8 cellular contexts compared by ENCODE assay signal in genomic region chr9:128160603-128160987, GRCh38. TPM values are rescaled to one million over a fixed set of nuclear protein-coding genes. Genes with fewer than 3 reads are reported as not detected.
A peak's percentile ranks its signal among the peaks of the same experiment; 100 is the strongest.
DNase-seq lines count a peak whose midpoint lies in the region; ATAC-seq lines count a peak whose summit lies in the region.

No MANE protein-coding gene starts in this region.

- H3K9me3 Mint-ChIP-seq in activated CD4-positive, alpha-beta T cell treated with anti-CD3 and anti-CD28 coated beads for 36 hours (ENCODE audit: low read depth) = no peaks in the 10 kb centered on the region
- H3K9me3 Mint-ChIP-seq in stimulated activated memory B cell treated with anti-CD40 and anti-IgM and Interleukin-4, amounts not matched to agents 10 μg/mL and 1 μg/mL and 100 μg/mL, for 72 hours = no peaks in the 10 kb centered on the region

- H3K36me3 Mint-ChIP-seq in activated CD4-positive, alpha-beta T cell treated with anti-CD3 and anti-CD28 coated beads for 36 hours (ENCODE audit: low read depth) = peaks cover 13% of the 10 kb centered on the region
- peaks cover 15% of the 10 kb centered on the region for H3K36me3 Mint-ChIP-seq in stimulated activated memory B cell treated with anti-CD40 and anti-IgM and Interleukin-4, amounts not matched to agents 10 μg/mL and 1 μg/mL and 100 μg/mL, for 72 hours

- peak overlapping the region; percentile 60 for H3K27ac Mint-ChIP-seq in activated CD4-positive, alpha-beta T cell treated with anti-CD3 and anti-CD28 coated beads for 36 hours
- peak overlapping the region; percentile 85 for H3K27ac Mint-ChIP-seq in stimulated activated memory B cell treated with anti-CD40 and anti-IgM and Interleukin-4, amounts not matched to agents 10 μg/mL and 1 μg/mL and 100 μg/mL, for 72 hours

- POLR2A ChIA-PET in activated CD4-positive, alpha-beta T cell treated with anti-CD3 and anti-CD28 coated beads for 36 hours (lab: Charles Lee) = interaction anchor here (0.6 to 1.5 kb wide), 5 partner anchors 32 to 428 kb away, joined by 4 to 6 read pairs (median 5); partner anchors contain the start of gene PTGES2

- H3K4me3 Mint-ChIP-seq in activated CD4-positive, alpha-beta T cell treated with anti-CD3 and anti-CD28 coated beads for 36 hours = peak overlapping the region; percentile 74
- peak overlapping the region; percentile 81 for H3K4me3 Mint-ChIP-seq in stimulated activated memory B cell treated with anti-CD40 and anti-IgM and Interleukin-4, amounts not matched to agents 10 μg/mL and 1 μg/mL and 100 μg/mL, for 72 hours

- H3K36me3 ChIP-seq in duodenal mucosa (ENCODE audit: control insufficient read depth in 1 of 2, insufficient read depth in 2 of 2, low read length in 2 of 2) (peaks cover 0 to 22% of the 10 kb centered on the region in 2 donors), mucosa of rectum (ENCODE audit: control insufficient read depth in 2 of 2, insufficient read depth in 2 of 2, low read length in 2 of 2) (peaks cover 10 to 16% of the 10 kb centered on the region in 2 donors)

- ATAC-seq in GM18861 (IDR thresholded peaks at IDR 0.05; ENCODE audit: unreplicated experiment) (peak; percentile 8), HG03432 (IDR thresholded peaks at IDR 0.05; ENCODE audit: unreplicated experiment) (peak; percentile 18), HG02973 (IDR thresholded peaks at IDR 0.05; ENCODE audit: unreplicated experiment) (no peak)
- ATAC-seq in activated CD4-positive, alpha-beta T cell treated with anti-CD3 and anti-CD28 coated beads for 36 hours = peak; percentile 49
- peak; percentile 48 for ATAC-seq in stimulated activated memory B cell treated with anti-CD40 and anti-IgM and Interleukin-4, amounts not matched to agents 10 μg/mL and 1 μg/mL and 100 μg/mL, for 72 hours

- peak overlapping the region; percentile 80 to 88 for H3K4me3 ChIP-seq in duodenal mucosa (ENCODE audit: low read depth in 1 of 2, low read length in 2 of 2)
- peak overlapping the region; percentile 72 to 85 for H3K4me3 ChIP-seq in mucosa of rectum (ENCODE audit: low read length in 2 of 2)

- H3K4me1 Mint-ChIP-seq in activated CD4-positive, alpha-beta T cell treated with anti-CD3 and anti-CD28 coated beads for 36 hours = peaks cover 19% of the 10 kb centered on the region
- H3K4me1 Mint-ChIP-seq in stimulated activated memory B cell treated with anti-CD40 and anti-IgM and Interleukin-4, amounts not matched to agents 10 μg/mL and 1 μg/mL and 100 μg/mL, for 72 hours = peaks cover 28% of the 10 kb centered on the region

- intact Hi-C loops in activated CD4-positive, alpha-beta T cell treated with anti-CD3 and anti-CD28 coated beads for 36 hours (cut with DNase I, micrococcal nuclease) = loop anchor here (1.0 to 2.0 kb wide), 24 partner anchors 31 to 950 kb away; partner anchors contain the start of genes CIZ1 (in 1 of the 2), COQ4 (in 1 of the 2), CRAT (in 1 of the 2) and DNM1 (in 1 of the 2)

- DNase-seq in activated CD4-positive, alpha-beta T cell treated with anti-CD3 and anti-CD28 coated beads for 36 hours = peak; percentile 81
- no peak for DNase-seq in NOMO-1 treated with DMSO at 0.1 percent for 48 hours (lab: John Stamatoyannopoulos, UW; ENCODE audit: unreplicated experiment)

- H3K9ac ChIP-seq in duodenal mucosa (ENCODE audit: low read depth in 1 of 2, low read length in 2 of 2) = peak overlapping the region; percentile 81 to 86
- peak overlapping the region; percentile 77 to 79 for H3K9ac ChIP-seq in mucosa of rectum (ENCODE audit: low read depth in 1 of 2, low read length in 2 of 2)

- no peaks in the 10 kb centered on the region for H3K27me3 Mint-ChIP-seq in activated CD4-positive, alpha-beta T cell treated with anti-CD3 and anti-CD28 coated beads for 36 hours
- no peaks in the 10 kb centered on the region for H3K27me3 Mint-ChIP-seq in stimulated activated memory B cell treated with anti-CD40 and anti-IgM and Interleukin-4, amounts not matched to agents 10 μg/mL and 1 μg/mL and 100 μg/mL, for 72 hours

- H3K27ac ChIP-seq in duodenal mucosa (ENCODE audit: low read depth, low read length) = no peak overlapping the region
- peak overlapping the region in 1 of 2 donors; percentile 65 for H3K27ac ChIP-seq in mucosa of rectum (ENCODE audit: low read depth in 2 of 2, low read length in 2 of 2)

- H3K9me3 ChIP-seq in duodenal mucosa (ENCODE audit: control insufficient read depth in 1 of 2, low read length in 2 of 2) = no peaks in the 10 kb centered on the region
- H3K9me3 ChIP-seq in mucosa of rectum (ENCODE audit: control insufficient read depth in 2 of 2, low read length in 2 of 2) = no peaks in the 10 kb centered on the region

- no peaks in the 10 kb centered on the region for H3K27me3 ChIP-seq in duodenal mucosa (ENCODE audit: control insufficient read depth in 1 of 2, insufficient read depth in 2 of 2, low read length in 2 of 2)
- no peaks in the 10 kb centered on the region for H3K27me3 ChIP-seq in mucosa of rectum (ENCODE audit: control insufficient read depth in 2 of 2, insufficient read depth in 2 of 2, low read length in 2 of 2)

- CTCF ChIA-PET in activated CD4-positive, alpha-beta T cell treated with anti-CD3 and anti-CD28 coated beads for 36 hours (lab: Charles Lee) = interaction anchor here (0.7 to 1.6 kb wide), 4 partner anchors 9 to 885 kb away, joined by 3 to 4 read pairs (median 4); no protein-coding TSS in a partner anchor

- H3K4me1 ChIP-seq in duodenal mucosa (ENCODE audit: control insufficient read depth in 1 of 2, insufficient read depth in 2 of 2, low read length in 2 of 2) (peaks cover 14 to 16% of the 10 kb centered on the region in 2 donors), mucosa of rectum (ENCODE audit: control insufficient read depth in 2 of 2, insufficient read depth in 2 of 2, low read length in 2 of 2) (peaks cover 12 to 13% of the 10 kb centered on the region in 2 donors)

RNA-seq across cellular contexts. Expression of gene BBLN, which starts 0.5 kb away (rescaled TPM):
- total RNA-seq in activated CD4-positive, alpha-beta T cell treated with anti-CD3 and anti-CD28 coated beads for 36 hours = 10 to 100 TPM; 64.4 to 68.5 TPM

RNA-seq across cellular contexts. Expression of gene LCN2, which starts 11.3 kb away (rescaled TPM):
- total RNA-seq in activated CD4-positive, alpha-beta T cell treated with anti-CD3 and anti-CD28 coated beads for 36 hours = not detected

RNA-seq across cellular contexts. Expression of gene CIZ1, which starts 30.8 kb away (rescaled TPM):
- 100 to 1,000 TPM in 1 of 2 experiments, 10 to 100 TPM in 1; 79.5 to 110 TPM for total RNA-seq in activated CD4-positive, alpha-beta T cell treated with anti-CD3 and anti-CD28 coated beads for 36 hours

RNA-seq across cellular contexts. Expression of gene PTGES2, which starts 33.1 kb away (rescaled TPM):
- 10 to 100 TPM; 47.7 to 48.5 TPM for total RNA-seq in activated CD4-positive, alpha-beta T cell treated with anti-CD3 and anti-CD28 coated beads for 36 hours

RNA-seq across cellular contexts. Expression of gene DNM1, which starts 42.6 kb away (rescaled TPM):
- total RNA-seq in activated CD4-positive, alpha-beta T cell treated with anti-CD3 and anti-CD28 coated beads for 36 hours = under 1 TPM; 0.50 to 0.72 TPM
